In genomic region chr10:112827951-112828350, GRCh38 we compare ENCODE assay signal across 26 cellular contexts.
"Had no signal": no experiment of that assay in that cellular context is flagged by ENCODE, and none has a peak within 500 bp of the region (broad histone marks: within the 10 kb centered on the region; RNA-seq: fewer than 3 reads in every experiment).

No MANE protein-coding gene starts in this region.

- H3K4me1 Mint-ChIP-seq: activated CD4-positive, alpha-beta T cell treated with anti-CD3 and anti-CD28 coated beads, Interleukin-2, amount 10 ng/mL, durations not matched to agents 7 days and 5 days; activated CD8-positive, alpha-beta memory T cell treated with anti-CD3 and anti-CD28 coated beads, Interleukin-2, amount 10 ng/mL, durations not matched to agents 7 days and 5 days; activated naive CD8-positive, alpha-beta T cell treated with anti-CD3 and anti-CD28 coated beads, Interleukin-2, amount 50 U/mL, for 24 hours; memory B cell; T-cell had no signal

- H3K9me3 ChIP-seq: esophagus muscularis mucosa, pancreas, psoas muscle, right atrium auricular region, spleen, upper lobe of right lung had no signal

- H3K4me1 ChIP-seq: esophagus muscularis mucosa, pancreas, psoas muscle, right atrium auricular region, spleen, upper lobe of right lung had no signal

- H3K4me3 ChIP-seq: esophagus muscularis mucosa, pancreas, psoas muscle, right atrium auricular region, spleen, upper lobe of right lung had no signal

- H3K27me3 Mint-ChIP-seq: activated CD4-positive, alpha-beta T cell treated with anti-CD3 and anti-CD28 coated beads, Interleukin-2, amount 10 ng/mL, durations not matched to agents 7 days and 5 days; activated CD8-positive, alpha-beta memory T cell treated with anti-CD3 and anti-CD28 coated beads, Interleukin-2, amount 10 ng/mL, durations not matched to agents 7 days and 5 days; activated CD8-positive, alpha-beta T cell treated with anti-CD3 and anti-CD28 coated beads for 36 hours; activated naive CD8-positive, alpha-beta T cell treated with anti-CD3 and anti-CD28 coated beads, Interleukin-2, amount 50 U/mL, for 24 hours; brain; memory B cell; T-cell had no signal

- H3K27ac ChIP-seq: esophagus muscularis mucosa, pancreas, psoas muscle, right atrium auricular region, spleen, upper lobe of right lung, WERI-Rb-1 had no signal

- H3K27me3 ChIP-seq: esophagus muscularis mucosa, pancreas, right atrium auricular region, spleen, upper lobe of right lung had no signal

- H3K27ac Mint-ChIP-seq: activated CD4-positive, alpha-beta T cell treated with anti-CD3 and anti-CD28 coated beads, Interleukin-2, amount 10 ng/mL, durations not matched to agents 7 days and 5 days; activated CD8-positive, alpha-beta memory T cell treated with anti-CD3 and anti-CD28 coated beads, Interleukin-2, amount 10 ng/mL, durations not matched to agents 7 days and 5 days; activated CD8-positive, alpha-beta T cell treated with anti-CD3 and anti-CD28 coated beads for 36 hours; activated naive CD8-positive, alpha-beta T cell treated with anti-CD3 and anti-CD28 coated beads, Interleukin-2, amount 50 U/mL, for 24 hours; activated T-helper 1 cell treated with anti-CD3 and anti-CD28 coated beads, Interleukin-12 subunit alpha, Interleukin-12 subunit beta, Interleukin-2, Interleukin-4 antibody, amounts not matched to agents 30 ng/mL and 10 ng/mL and 1 ng/mL, durations not matched to agents 14 hours and 24 hours and 36 hours; brain; memory B cell; nephron progenitor cell; T-cell; T-helper 2 cell treated with Interferon-gamma antibody and Interleukin-4, amounts not matched to agents 5 μg/mL and 100 μg/mL, for 36 hours had no signal

- H3K4me3 Mint-ChIP-seq: activated CD4-positive, alpha-beta T cell treated with anti-CD3 and anti-CD28 coated beads, Interleukin-2, amount 10 ng/mL, durations not matched to agents 7 days and 5 days; activated CD8-positive, alpha-beta memory T cell treated with anti-CD3 and anti-CD28 coated beads, Interleukin-2, amount 10 ng/mL, durations not matched to agents 7 days and 5 days; activated CD8-positive, alpha-beta T cell treated with anti-CD3 and anti-CD28 coated beads for 36 hours; activated naive CD8-positive, alpha-beta T cell treated with anti-CD3 and anti-CD28 coated beads, Interleukin-2, amount 50 U/mL, for 24 hours; activated T-helper 1 cell treated with anti-CD3 and anti-CD28 coated beads, Interleukin-12 subunit alpha, Interleukin-12 subunit beta, Interleukin-2, Interleukin-4 antibody, amounts not matched to agents 30 ng/mL and 10 ng/mL and 1 ng/mL, durations not matched to agents 14 hours and 24 hours and 36 hours; brain; memory B cell; nephron progenitor cell; T-cell; T-helper 2 cell treated with Interferon-gamma antibody and Interleukin-4, amounts not matched to agents 5 μg/mL and 100 μg/mL, for 36 hours had no signal

- H3K9me3 Mint-ChIP-seq: activated CD4-positive, alpha-beta T cell treated with anti-CD3 and anti-CD28 coated beads, Interleukin-2, amount 10 ng/mL, durations not matched to agents 7 days and 5 days; activated CD8-positive, alpha-beta T cell treated with anti-CD3 and anti-CD28 coated beads for 36 hours; activated naive CD8-positive, alpha-beta T cell treated with anti-CD3 and anti-CD28 coated beads, Interleukin-2, amount 50 U/mL, for 24 hours; activated T-helper 1 cell treated with anti-CD3 and anti-CD28 coated beads, Interleukin-12 subunit alpha, Interleukin-12 subunit beta, Interleukin-2, Interleukin-4 antibody, amounts not matched to agents 30 ng/mL and 10 ng/mL and 1 ng/mL, durations not matched to agents 14 hours and 24 hours and 36 hours; memory B cell; nephron progenitor cell; T-cell; T-helper 2 cell treated with Interferon-gamma antibody and Interleukin-4, amounts not matched to agents 5 μg/mL and 100 μg/mL, for 36 hours had no signal

- ATAC-seq: activated CD8-positive, alpha-beta memory T cell treated with anti-CD3 and anti-CD28 coated beads, Interleukin-2, amount 10 ng/mL, durations not matched to agents 7 days and 5 days; activated CD8-positive, alpha-beta T cell treated with anti-CD3 and anti-CD28 coated beads for 36 hours; activated naive CD8-positive, alpha-beta T cell treated with anti-CD3 and anti-CD28 coated beads, Interleukin-2, amount 50 U/mL, for 24 hours; left ventricle myocardium superior; pancreas; psoas muscle; stimulated activated naive CD8-positive, alpha-beta T cell treated with anti-CD3 and anti-CD28 coated beads, Interleukin-15, Interleukin-2, amounts not matched to agents 100 U/mL and 50 U/mL, for 24 hours; T-cell; upper lobe of right lung had no signal

- H3K36me3 ChIP-seq: esophagus muscularis mucosa, pancreas, right atrium auricular region, upper lobe of right lung, WERI-Rb-1 had no signal

- DNase-seq: activated CD4-positive, alpha-beta T cell treated with anti-CD3 and anti-CD28 coated beads, Interleukin-2, amount 10 ng/mL, durations not matched to agents 7 days and 5 days; activated CD4-positive, CD25-positive, alpha-beta regulatory T cell treated with anti-CD3 and anti-CD28 coated beads, Interleukin-2, amount 50 U/mL, for 72 hours; activated CD8-positive, alpha-beta memory T cell treated with anti-CD3 and anti-CD28 coated beads, Interleukin-2, amount 10 ng/mL, durations not matched to agents 7 days and 5 days; activated CD8-positive, alpha-beta T cell treated with anti-CD3 and anti-CD28 coated beads for 36 hours; activated gamma-delta T cell; activated naive CD4-positive, alpha-beta T cell treated with anti-CD3 and anti-CD28 coated beads, Interleukin-2, amount 50 U/mL, for 16 hours; activated naive CD8-positive, alpha-beta T cell treated with anti-CD3 and anti-CD28 coated beads, Interleukin-2, amount 50 U/mL, for 24 hours; activated T-cell treated with anti-CD3 and anti-CD28 coated beads for 4 hours; central memory CD4-positive, alpha-beta T cell; effector memory CD4-positive, alpha-beta T cell; left ventricle myocardium superior; nephron progenitor cell; pancreas; psoas muscle; spleen; stimulated activated CD4-positive, alpha-beta T cell treated with anti-CD3 and anti-CD28 coated beads, Interleukin-4, amount 100 ng/mL, for 4 hours; stimulated activated naive CD8-positive, alpha-beta T cell treated with anti-CD3 and anti-CD28 coated beads, Interleukin-15, Interleukin-2, amounts not matched to agents 100 U/mL and 50 U/mL, for 24 hours; T-cell; upper lobe of right lung; WERI-Rb-1 had no signal
